In the genomic region with DNA sequence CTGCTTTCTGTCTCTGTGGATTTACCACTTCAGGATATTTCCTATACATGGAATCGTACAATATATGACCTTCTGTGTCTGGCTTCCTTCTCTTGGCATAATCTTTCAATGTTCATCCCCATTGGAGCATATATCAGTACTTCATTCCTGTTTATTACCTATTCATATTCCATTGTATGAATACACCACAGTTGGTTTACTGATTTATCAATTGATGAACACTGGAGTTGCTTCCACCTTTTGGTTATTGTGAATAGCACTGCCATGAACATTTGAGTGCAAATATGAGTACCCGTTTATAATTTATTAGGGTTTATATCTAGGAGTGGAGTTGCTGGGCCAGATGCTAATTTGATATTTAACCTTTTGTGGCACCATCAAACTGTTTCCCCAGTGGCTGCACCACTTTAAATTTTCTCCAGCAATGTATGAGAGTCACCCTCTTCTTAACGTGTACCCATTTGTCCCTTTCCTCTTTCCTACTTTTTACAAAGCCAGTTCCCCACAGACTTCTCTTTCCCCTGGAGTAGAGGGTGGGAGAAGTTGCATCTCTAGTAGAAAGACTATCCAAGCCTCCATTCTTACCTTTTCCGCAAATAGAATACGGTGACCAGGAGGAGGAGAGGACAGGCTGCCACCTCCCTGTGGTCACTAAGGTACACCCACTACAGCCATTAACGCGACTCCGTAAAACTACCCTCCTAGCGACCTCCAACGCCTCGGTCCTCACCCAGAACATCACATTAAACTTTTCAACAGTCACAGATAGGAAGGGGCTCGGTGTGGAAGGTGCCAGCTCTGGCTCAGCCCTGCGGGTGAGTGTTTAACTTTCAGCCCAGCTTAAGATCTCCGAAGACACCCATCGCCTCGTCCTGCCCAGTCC, we compare ENCODE assay signal across 10 cellular contexts. TPM values are rescaled to one million over a fixed set of nuclear protein-coding genes. Genes with fewer than 3 reads are reported as not detected.
DNase-seq lines count a peak whose midpoint lies in the region; ATAC-seq and TF ChIP-seq lines count a peak whose summit lies in the region.
"Had no signal": no experiment of that assay in that cellular context is flagged by ENCODE, and none has a peak within 500 bp of the region (broad histone marks: within the 10 kb centered on the region; RNA-seq: fewer than 3 reads in every experiment).

No MANE protein-coding gene starts in this region.

- no peaks in the 10 kb centered on the region for H4K20me1 ChIP-seq in neural cell (ENCODE audit: insufficient read depth)

- POLR2A ChIA-PET in activated CD8-positive, alpha-beta T cell treated with anti-CD3 and anti-CD28 coated beads, Interleukin-2, amount 10 ng/mL, durations not matched to agents 7 days and 5 days (lab: Charles Lee): interaction anchor here (0.5 to 2.4 kb wide), 10 partner anchors 9 to 163 kb away, joined by 3 to 34 read pairs (median 4); a partner anchor contains a TSS

- no peak overlapping the region for H3K4me3 Mint-ChIP-seq in activated CD8-positive, alpha-beta T cell treated with anti-CD3 and anti-CD28 coated beads, Interleukin-2, amount 10 ng/mL, durations not matched to agents 7 days and 5 days
- H3K4me3 Mint-ChIP-seq in natural killer cell: no peak overlapping the region
- no peak overlapping the region for H3K4me3 Mint-ChIP-seq in activated T-helper 1 cell treated with anti-CD3 and anti-CD28 coated beads, Interleukin-12 subunit alpha, Interleukin-12 subunit beta, Interleukin-2, Interleukin-4 antibody, amounts not matched to agents 30 ng/mL and 10 ng/mL and 1 ng/mL, durations not matched to agents 14 hours and 24 hours and 36 hours
- H3K4me3 Mint-ChIP-seq: T-helper 17 cell had no signal

- peaks cover 2% of the 10 kb centered on the region for H3K36me3 Mint-ChIP-seq in activated CD8-positive, alpha-beta T cell treated with anti-CD3 and anti-CD28 coated beads, Interleukin-2, amount 10 ng/mL, durations not matched to agents 7 days and 5 days (ENCODE audit: low read depth)
- H3K36me3 Mint-ChIP-seq in natural killer cell: no peaks in the 10 kb centered on the region
- H3K36me3 Mint-ChIP-seq in activated T-helper 1 cell treated with anti-CD3 and anti-CD28 coated beads, Interleukin-12 subunit alpha, Interleukin-12 subunit beta, Interleukin-2, Interleukin-4 antibody, amounts not matched to agents 30 ng/mL and 10 ng/mL and 1 ng/mL, durations not matched to agents 14 hours and 24 hours and 36 hours (ENCODE audit: low read depth): peaks cover 4% of the 10 kb centered on the region

- H3K36me3 ChIP-seq in BE2C (no peaks in the 10 kb centered on the region), HUES64 (ENCODE audit: insufficient read depth, low read length) (no peaks in the 10 kb centered on the region), neural cell (ENCODE audit: insufficient read depth, low read length) (no peaks in the 10 kb centered on the region)

- ATAC-seq in activated CD8-positive, alpha-beta T cell treated with anti-CD3 and anti-CD28 coated beads, Interleukin-2, amount 10 ng/mL, durations not matched to agents 7 days and 5 days: no peak
- ATAC-seq in natural killer cell (no peak), HG02642 (IDR thresholded peaks at IDR 0.05; ENCODE audit: poor library complexity, unreplicated experiment) (no peak)

- peaks cover 6% of the 10 kb centered on the region for H3F3A ChIP-seq in neural cell (ENCODE audit: insufficient read depth, low read length, poor library complexity, severe bottlenecking)

- peak overlapping the region; percentile 80 for H2AFZ ChIP-seq in neural cell (ENCODE audit: low read depth, low read length)

- 15% methylated on average over 16 of the region's 16 CpGs for WGBS in HUES64

- H3K27me3 Mint-ChIP-seq in activated CD8-positive, alpha-beta T cell treated with anti-CD3 and anti-CD28 coated beads, Interleukin-2, amount 10 ng/mL, durations not matched to agents 7 days and 5 days (ENCODE audit: low read depth): no peaks in the 10 kb centered on the region
- H3K27me3 Mint-ChIP-seq in natural killer cell (ENCODE audit: low read depth in 2 of 2): no peaks in the 10 kb centered on the region
- no peaks in the 10 kb centered on the region for H3K27me3 Mint-ChIP-seq in activated T-helper 1 cell treated with anti-CD3 and anti-CD28 coated beads, Interleukin-12 subunit alpha, Interleukin-12 subunit beta, Interleukin-2, Interleukin-4 antibody, amounts not matched to agents 30 ng/mL and 10 ng/mL and 1 ng/mL, durations not matched to agents 14 hours and 24 hours and 36 hours (ENCODE audit: insufficient read depth)
- H3K27me3 Mint-ChIP-seq: T-helper 17 cell had no signal

- no peak overlapping the region for H3K27ac Mint-ChIP-seq in activated CD8-positive, alpha-beta T cell treated with anti-CD3 and anti-CD28 coated beads, Interleukin-2, amount 10 ng/mL, durations not matched to agents 7 days and 5 days
- H3K27ac Mint-ChIP-seq in natural killer cell: no peak overlapping the region
- H3K27ac Mint-ChIP-seq in activated T-helper 1 cell treated with anti-CD3 and anti-CD28 coated beads, Interleukin-12 subunit alpha, Interleukin-12 subunit beta, Interleukin-2, Interleukin-4 antibody, amounts not matched to agents 30 ng/mL and 10 ng/mL and 1 ng/mL, durations not matched to agents 14 hours and 24 hours and 36 hours: no peak overlapping the region
- H3K27ac Mint-ChIP-seq: T-helper 17 cell had no signal

- no peak for DNase-seq in BE2C
- no peak for DNase-seq in dorsolateral prefrontal cortex
- no peak for DNase-seq in activated CD8-positive, alpha-beta T cell treated with anti-CD3 and anti-CD28 coated beads, Interleukin-2, amount 10 ng/mL, durations not matched to agents 7 days and 5 days
- no peak for DNase-seq in natural killer cell
- DNase-seq in activated T-helper 1 cell treated with anti-CD3 and anti-CD28 coated beads, Interleukin-12 subunit alpha, Interleukin-12 subunit beta, Interleukin-2, Interleukin-4 antibody, amounts not matched to agents 30 ng/mL and 10 ng/mL and 1 ng/mL, durations not matched to agents 14 hours and 24 hours and 36 hours (ENCODE audit: low spot score): no peak

- TF ChIP-seq RAD21 in neural cell (conservative IDR thresholded peaks at IDR 0.05): no peak

- H3K4me1 Mint-ChIP-seq in activated CD8-positive, alpha-beta T cell treated with anti-CD3 and anti-CD28 coated beads, Interleukin-2, amount 10 ng/mL, durations not matched to agents 7 days and 5 days (ENCODE audit: low read depth): peaks cover 43% of the 10 kb centered on the region
- H3K4me1 Mint-ChIP-seq in natural killer cell: peaks cover 22 to 34% of the 10 kb centered on the region in 2 donors
- H3K4me1 Mint-ChIP-seq in activated T-helper 1 cell treated with anti-CD3 and anti-CD28 coated beads, Interleukin-12 subunit alpha, Interleukin-12 subunit beta, Interleukin-2, Interleukin-4 antibody, amounts not matched to agents 30 ng/mL and 10 ng/mL and 1 ng/mL, durations not matched to agents 14 hours and 24 hours and 36 hours (ENCODE audit: low read depth): peaks cover 30% of the 10 kb centered on the region

- H3K9me3 ChIP-seq in BE2C (no peaks in the 10 kb centered on the region), HUES64 (ENCODE audit: insufficient read depth, low read depth, low read length) (no peaks in the 10 kb centered on the region), neural cell (ENCODE audit: low read length) (no peaks in the 10 kb centered on the region)

- no peaks in the 10 kb centered on the region for H3K9me3 Mint-ChIP-seq in activated CD8-positive, alpha-beta T cell treated with anti-CD3 and anti-CD28 coated beads, Interleukin-2, amount 10 ng/mL, durations not matched to agents 7 days and 5 days (ENCODE audit: insufficient read depth)
- H3K9me3 Mint-ChIP-seq in natural killer cell: no peaks in the 10 kb centered on the region
- no peaks in the 10 kb centered on the region for H3K9me3 Mint-ChIP-seq in activated T-helper 1 cell treated with anti-CD3 and anti-CD28 coated beads, Interleukin-12 subunit alpha, Interleukin-12 subunit beta, Interleukin-2, Interleukin-4 antibody, amounts not matched to agents 30 ng/mL and 10 ng/mL and 1 ng/mL, durations not matched to agents 14 hours and 24 hours and 36 hours

- no peaks in the 10 kb centered on the region for H3K27me3 ChIP-seq in BE2C
- no peaks in the 10 kb centered on the region for H3K27me3 ChIP-seq in HUES64 (ENCODE audit: insufficient read depth, low read length)
- no peaks in the 10 kb centered on the region for H3K27me3 ChIP-seq in dorsolateral prefrontal cortex
- H3K27me3 ChIP-seq in neural cell (ENCODE audit: insufficient read depth, low read depth, low read length): no peaks in the 10 kb centered on the region

- H3K9me2 ChIP-seq in neural cell (ENCODE audit: insufficient read depth, low read length): no peaks in the 10 kb centered on the region

- no peak for TF ChIP-seq EP300 in neural cell (conservative IDR thresholded peaks at IDR 0.05; ENCODE audit: poor library complexity, severe bottlenecking)

- peaks cover 10% of the 10 kb centered on the region for H3K79me2 ChIP-seq in neural cell (replicated peaks; ENCODE audit: insufficient read depth, low read length)

- intact Hi-C loops in dorsolateral prefrontal cortex (cut with DNase I) (loop anchor here (1.0 to 10.0 kb wide), 3 partner anchors 25 to 62 kb away; a partner anchor contains a TSS), natural killer cell (cut with micrococcal nuclease) (loop anchor here (5.0 kb wide), 2 partner anchors 35 to 165 kb away; a partner anchor contains a TSS)
- intact Hi-C loops in activated T-helper 1 cell treated with anti-CD3 and anti-CD28 coated beads, Interleukin-12 subunit alpha, Interleukin-12 subunit beta, Interleukin-2, Interleukin-4 antibody, amounts not matched to agents 30 ng/mL and 10 ng/mL and 1 ng/mL, durations not matched to agents 14 hours and 24 hours and 36 hours (cut with micrococcal nuclease): loop anchor here (1.0 to 10.0 kb wide), 9 partner anchors 25 to 1322 kb away; a partner anchor contains a TSS

- H3K9ac ChIP-seq in HUES64 (ENCODE audit: low read depth, low read length): peak overlapping the region; percentile 63; the same call in 1 of the 2 replicates
- peak overlapping the region; percentile 84 for H3K9ac ChIP-seq in neural cell (ENCODE audit: low read length)

- H3K4me3 ChIP-seq in BE2C (ENCODE audit: low read depth, low read length) (peak overlapping the region; percentile 53), HUES64 (ENCODE audit: low read length) (peak overlapping the region; percentile 59), dorsolateral prefrontal cortex (peak overlapping the region; percentile 40 to 98 (median 77)), neural cell (ENCODE audit: low read length) (peak overlapping the region; percentile 78)

- CTCF ChIA-PET in activated CD8-positive, alpha-beta T cell treated with anti-CD3 and anti-CD28 coated beads, Interleukin-2, amount 10 ng/mL, durations not matched to agents 7 days and 5 days (lab: Charles Lee): interaction anchor here (0.9 to 2.0 kb wide), 13 partner anchors 21 to 363 kb away, joined by 3 to 23 read pairs (median 5); a partner anchor contains a TSS

- H3K4me2 ChIP-seq in neural cell (ENCODE audit: low read length): peak overlapping the region; percentile 99

- peaks cover 22% of the 10 kb centered on the region for H3K4me1 ChIP-seq in BE2C
- peaks cover 20% of the 10 kb centered on the region for H3K4me1 ChIP-seq in HUES64 (ENCODE audit: insufficient read depth, low read length)

- TF ChIP-seq CTCF in BE2C (IDR thresholded peaks at IDR 0.05; ENCODE audit: low read depth, low read length) (no peak), dorsolateral prefrontal cortex (IDR thresholded peaks at IDR 0.05 in 54 of 56, conservative IDR thresholded peaks at IDR 0.05 in 2 of 56; ENCODE audit: low read depth in 1 of 56, partially characterized antibody in 56 of 56) (no peak), neural cell (IDR thresholded peaks at IDR 0.05; ENCODE audit: poor library complexity, severe bottlenecking) (no peak), natural killer cell (IDR thresholded peaks at IDR 0.05) (no peak)

- H3K27ac ChIP-seq in HUES64 (ENCODE audit: low read depth, low read length) (peak overlapping the region; percentile 51), dorsolateral prefrontal cortex (peak overlapping the region; percentile 91 to 100 (median 99)), neural cell (ENCODE audit: low read length) (peak overlapping the region; percentile 90)

RNA-seq across cellular contexts. Expression of a gene that starts 25.6 kb away (rescaled TPM):
- polyA plus RNA-seq in BE2C (2012; ENCODE audit: insufficient read depth, insufficient read length, low read depth): 240 TPM
- polyA plus RNA-seq in HUES64 (2013, experiment 1 of 2): 504 TPM
- polyA plus RNA-seq in HUES64 (2013, experiment 2 of 2): 575 TPM
- 1,000 to 10,000 TPM in 2 of 120 experiments, 100 to 1,000 TPM in 118; 133 to 1,473 (median 374) TPM for total RNA-seq in dorsolateral prefrontal cortex
- 82.9 and 85.0 TPM in 2 replicates for polyA plus RNA-seq in neural cell
- 110 and 123 TPM in 2 replicates for polyA minus RNA-seq in neural cell
- 100 to 1,000 TPM; 239 to 240 TPM for total RNA-seq in activated CD8-positive, alpha-beta T cell treated with anti-CD3 and anti-CD28 coated beads, Interleukin-2, amount 10 ng/mL, durations not matched to agents 7 days and 5 days
- 10 to 100 TPM in 1 of 3 donors, 1 to 10 TPM in 2; 3.5 to 10.1 (median 3.8) TPM for total RNA-seq in natural killer cell
- 194 TPM in 2 replicates for total RNA-seq in activated T-helper 1 cell treated with anti-CD3 and anti-CD28 coated beads, Interleukin-12 subunit alpha, Interleukin-12 subunit beta, Interleukin-2, Interleukin-4 antibody, amounts not matched to agents 30 ng/mL and 10 ng/mL and 1 ng/mL, durations not matched to agents 14 hours and 24 hours and 36 hours

RNA-seq across cellular contexts. Expression of a gene that starts 42.6 kb away (rescaled TPM):
- polyA plus RNA-seq in BE2C (2012; ENCODE audit: insufficient read depth, insufficient read length, low read depth): not detected
- not detected for polyA plus RNA-seq in HUES64 (2013, experiment 1 of 2)
- polyA plus RNA-seq in HUES64 (2013, experiment 2 of 2): not detected
- total RNA-seq in dorsolateral prefrontal cortex (10 to 100 TPM in 9 of 120 experiments, 1 to 10 TPM in 108, under 1 TPM in 3; 0.25 to 18.1 (median 4.4) TPM), natural killer cell (not detected)
- not detected in 2 replicates for polyA plus RNA-seq in neural cell
- polyA minus RNA-seq in neural cell: not detected in 2 replicates
- under 1 TPM; 0.10 to 0.68 TPM for total RNA-seq in activated CD8-positive, alpha-beta T cell treated with anti-CD3 and anti-CD28 coated beads, Interleukin-2, amount 10 ng/mL, durations not matched to agents 7 days and 5 days
- not detected in 2 replicates for total RNA-seq in activated T-helper 1 cell treated with anti-CD3 and anti-CD28 coated beads, Interleukin-12 subunit alpha, Interleukin-12 subunit beta, Interleukin-2, Interleukin-4 antibody, amounts not matched to agents 30 ng/mL and 10 ng/mL and 1 ng/mL, durations not matched to agents 14 hours and 24 hours and 36 hours
- total RNA-seq: dermis blood vessel endothelial cell had no signal

Comparison
In these comparisons a context has a peak if more than half of its experiments do, and no peak if none do; other contexts are left out.
1. RNA of a gene that starts 25.6 kb away (total RNA-seq): 133 to 1,473 TPM in dorsolateral prefrontal cortex, 239 to 240 TPM in activated CD8-positive, alpha-beta T cell treated with anti-CD3 and anti-CD28 coated beads, Interleukin-2, amount 10 ng/mL, durations not matched to agents 7 days and 5 days and 194 TPM in activated T-helper 1 cell treated with anti-CD3 and anti-CD28 coated beads, Interleukin-12 subunit alpha, Interleukin-12 subunit beta, Interleukin-2, Interleukin-4 antibody, amounts not matched to agents 30 ng/mL and 10 ng/mL and 1 ng/mL, durations not matched to agents 14 hours and 24 hours and 36 hours; 3.5 to 10.1 TPM in natural killer cell; every median in the first group is over 10 times any median in the second.
2. Peak in every context shown above with its lines, with median percentiles within 50 percentile points of each other: H3K4me3 ChIP-seq and H3K27ac ChIP-seq.